In the genomic region with DNA sequence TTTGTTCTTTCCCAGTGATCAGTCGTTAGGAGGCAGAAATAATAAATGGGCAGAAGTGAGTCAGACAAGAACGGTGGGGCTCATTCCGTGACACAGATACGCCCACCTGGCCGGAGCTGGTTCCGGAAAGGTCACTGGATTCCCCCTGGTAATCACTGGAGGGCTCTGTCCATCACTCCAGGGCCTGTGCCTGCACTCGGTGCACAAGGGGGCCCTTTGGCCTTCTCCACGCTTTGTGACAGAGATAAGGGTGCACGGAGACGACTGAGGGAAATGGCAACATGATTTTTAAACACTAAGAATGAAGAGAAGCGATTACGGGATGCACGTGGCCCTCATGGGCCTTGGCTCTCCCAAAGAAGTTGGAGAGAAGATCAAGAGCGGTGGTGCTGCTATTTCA, we compare ENCODE assay signal across 33 cellular contexts.
"Had no signal": no experiment of that assay in that cellular context is flagged by ENCODE, and none has a peak within 500 bp of the region (broad histone marks: within the 10 kb centered on the region; RNA-seq: fewer than 3 reads in every experiment).

No MANE protein-coding gene starts in this region.

- H3K4me1 Mint-ChIP-seq: activated naive CD8-positive, alpha-beta T cell treated with anti-CD3 and anti-CD28 coated beads for 36 hours; endodermal cell had no signal

- H3K4me3 ChIP-seq: adrenal gland, lung, ovary, prostate gland, skin epidermis had no signal

- H3K27me3 ChIP-seq: adrenal gland, ascending aorta, heart left ventricle, neutrophil, ovary, upper lobe of left lung had no signal

- ATAC-seq: activated CD8-positive, alpha-beta T cell treated with anti-CD3 and anti-CD28 coated beads for 36 hours; activated T-cell treated with anti-CD3 and anti-CD28 coated beads, Interleukin-2, amount 50 U/mL, for 72 hours; esophagus mucosa; sciatic nerve; stimulated activated effector memory CD8-positive, alpha-beta T cell treated with anti-CD3 and anti-CD28 coated beads, Interleukin-12 subunit alpha, Interleukin-12 subunit beta, amount 100 ng/mL, for 72 hours had no signal

- H3K4me3 Mint-ChIP-seq: activated CD8-positive, alpha-beta T cell treated with anti-CD3 and anti-CD28 coated beads for 36 hours; activated naive CD8-positive, alpha-beta T cell treated with anti-CD3 and anti-CD28 coated beads for 36 hours; activated T-cell treated with anti-CD3 and anti-CD28 coated beads, Interleukin-2, amount 50 U/mL, for 72 hours; brain; dendritic cell treated with granulocyte-macrophage colony-stimulating factor and Interleukin-4, amounts not matched to agents 40 ng/mL and 50 ng/mL, for 4 days; endodermal cell; nephron; stimulated activated effector memory CD8-positive, alpha-beta T cell treated with anti-CD3 and anti-CD28 coated beads, Interleukin-12 subunit alpha, Interleukin-12 subunit beta, amount 100 ng/mL, for 72 hours; stimulated activated naive CD8-positive, alpha-beta T cell treated with anti-CD3 and anti-CD28 coated beads, Interleukin-15, Interleukin-2, amounts not matched to agents 100 ng/mL and 50 ng/mL, for 24 hours had no signal

- DNase-seq: activated CD4-positive, alpha-beta T cell treated with anti-CD3 and anti-CD28 coated beads for 1 hour; activated CD4-positive, alpha-beta T cell treated with anti-CD3 and anti-CD28 coated beads, Interleukin-2, amount 50 U/mL, for 1 hour; activated CD8-positive, alpha-beta T cell treated with anti-CD3 and anti-CD28 coated beads for 36 hours; activated naive CD4-positive, alpha-beta T cell; activated naive CD8-positive, alpha-beta T cell treated with anti-CD3 and anti-CD28 coated beads for 36 hours; activated T-cell treated with anti-CD3 and anti-CD28 coated beads for 4 hours; activated T-cell treated with anti-CD3 and anti-CD28 coated beads, Interleukin-2, amount 50 U/mL, for 72 hours; endodermal cell; foreskin fibroblast; heart left ventricle; hypothalamus; kidney glomerular epithelial cell; left ventricle myocardium inferior; mesendoderm; ovary; retina; stimulated activated CD4-positive, alpha-beta T cell treated with anti-CD3 and anti-CD28 coated beads, Interleukin-4, amount 100 ng/mL, for 24 hours; T-helper 9 cell; upper lobe of left lung had no signal

- H3K9me3 Mint-ChIP-seq: activated CD8-positive, alpha-beta T cell treated with anti-CD3 and anti-CD28 coated beads for 36 hours; activated naive CD8-positive, alpha-beta T cell treated with anti-CD3 and anti-CD28 coated beads for 36 hours; activated T-cell treated with anti-CD3 and anti-CD28 coated beads, Interleukin-2, amount 50 U/mL, for 72 hours; dendritic cell treated with granulocyte-macrophage colony-stimulating factor and Interleukin-4, amounts not matched to agents 40 ng/mL and 50 ng/mL, for 4 days; endodermal cell; nephron; stimulated activated effector memory CD8-positive, alpha-beta T cell treated with anti-CD3 and anti-CD28 coated beads, Interleukin-12 subunit alpha, Interleukin-12 subunit beta, amount 100 ng/mL, for 72 hours; stimulated activated naive CD8-positive, alpha-beta T cell treated with anti-CD3 and anti-CD28 coated beads, Interleukin-15, Interleukin-2, amounts not matched to agents 100 ng/mL and 50 ng/mL, for 24 hours had no signal

- H3K27ac Mint-ChIP-seq: activated CD8-positive, alpha-beta T cell treated with anti-CD3 and anti-CD28 coated beads for 36 hours; activated naive CD8-positive, alpha-beta T cell treated with anti-CD3 and anti-CD28 coated beads for 36 hours; activated T-cell treated with anti-CD3 and anti-CD28 coated beads, Interleukin-2, amount 50 U/mL, for 72 hours; brain; dendritic cell treated with granulocyte-macrophage colony-stimulating factor and Interleukin-4, amounts not matched to agents 40 ng/mL and 50 ng/mL, for 4 days; endodermal cell; nephron; stimulated activated effector memory CD8-positive, alpha-beta T cell treated with anti-CD3 and anti-CD28 coated beads, Interleukin-12 subunit alpha, Interleukin-12 subunit beta, amount 100 ng/mL, for 72 hours; stimulated activated naive CD8-positive, alpha-beta T cell treated with anti-CD3 and anti-CD28 coated beads, Interleukin-15, Interleukin-2, amounts not matched to agents 100 ng/mL and 50 ng/mL, for 24 hours had no signal

- H3K36me3 ChIP-seq: adrenal gland, ascending aorta, heart left ventricle, left ventricle myocardium inferior, neutrophil, ovary, prostate gland, upper lobe of left lung, WERI-Rb-1 had no signal

- H3K4me1 ChIP-seq: adrenal gland, ascending aorta, heart left ventricle, left ventricle myocardium inferior, prostate gland had no signal

- H3K27ac ChIP-seq: adrenal gland, ascending aorta, heart left ventricle, left ventricle myocardium inferior, neutrophil, ovary, prostate gland, skin epidermis, upper lobe of left lung had no signal

- H3K36me3 Mint-ChIP-seq: activated naive CD8-positive, alpha-beta T cell treated with anti-CD3 and anti-CD28 coated beads for 36 hours; brain; stimulated activated effector memory CD8-positive, alpha-beta T cell treated with anti-CD3 and anti-CD28 coated beads, Interleukin-12 subunit alpha, Interleukin-12 subunit beta, amount 100 ng/mL, for 72 hours had no signal

- H3K9me3 ChIP-seq: adrenal gland, ascending aorta, heart left ventricle, left ventricle myocardium inferior, neutrophil, ovary, prostate gland, upper lobe of left lung had no signal
